In genomic region chr1:19651141-19651737, GRCh38 we compare ENCODE assay signal across 8 cellular contexts. TPM values are rescaled to one million over a fixed set of nuclear protein-coding genes. Genes with fewer than 3 reads are reported as not detected.
DNase-seq lines count a peak whose midpoint lies in the region; ATAC-seq and TF ChIP-seq lines count a peak whose summit lies in the region.

No MANE protein-coding gene starts in this region.

- H3K27ac ChIP-seq in foreskin keratinocyte: no peak overlapping the region
- peak overlapping the region; percentile 91 for H3K27ac ChIP-seq in osteoblast (ENCODE audit: low read depth, low read length)

- TF ChIP-seq CTCF in foreskin keratinocyte (conservative IDR thresholded peaks at IDR 0.05) (peak; percentile 77), osteoblast (IDR thresholded peaks at IDR 0.05; ENCODE audit: extremely low read depth, low read depth, low read length) (peak; percentile 80)

- ATAC-seq in foreskin keratinocyte (peak; percentile 39), GM21528 (IDR thresholded peaks at IDR 0.05; ENCODE audit: low FRiP score, unreplicated experiment) (no peak), GM21526 (IDR thresholded peaks at IDR 0.05; ENCODE audit: low FRiP score, unreplicated experiment) (no peak)

- peaks cover 83% of the 10 kb centered on the region for H3K79me2 ChIP-seq in osteoblast (ENCODE audit: insufficient read depth, low read length)

- no peak overlapping the region for H3K4me3 ChIP-seq in osteoblast (ENCODE audit: insufficient read depth, low read length)

- H3K4me2 ChIP-seq in osteoblast (ENCODE audit: insufficient read depth, low read length): peak overlapping the region; percentile 57

- peaks cover 4% of the 10 kb centered on the region for H3K36me3 ChIP-seq in osteoblast (ENCODE audit: insufficient read depth, low read length)

- peaks cover 44% of the 10 kb centered on the region for H4K20me1 ChIP-seq in osteoblast (ENCODE audit: insufficient read depth, low read length)

- H2AFZ ChIP-seq in osteoblast (ENCODE audit: low read length): no peak overlapping the region

- H3K9me3 ChIP-seq in osteoblast (ENCODE audit: low read depth, low read length): no peaks in the 10 kb centered on the region

- DNase-seq in NCI-H82 (lab: John Stamatoyannopoulos, UW): peak; percentile 77
- no peak for DNase-seq in NCI-H82 treated with DMSO at 0.1 percent for 48 hours (lab: John Stamatoyannopoulos, UW; ENCODE audit: unreplicated experiment)
- DNase-seq in NCI-H2171 treated with DMSO at 0.1 percent for 48 hours (lab: John Stamatoyannopoulos, UW): peak; percentile 59
- DNase-seq in activated effector memory CD4-positive, alpha-beta T cell treated with anti-CD3 and anti-CD28 coated beads, Interleukin-2, amount 50 U/mL, for 16 hours: peak; percentile 77
- no peak for DNase-seq in foreskin keratinocyte
- DNase-seq in osteoblast (ENCODE audit: insufficient read length, low spot score, missing footprints): peak; percentile 98

- H3K27me3 ChIP-seq in foreskin keratinocyte (no peaks in the 10 kb centered on the region), osteoblast (ENCODE audit: insufficient read depth, low read length) (no peaks in the 10 kb centered on the region)

- H3K4me1 ChIP-seq in foreskin keratinocyte (peaks cover under 1% of the 10 kb centered on the region), osteoblast (ENCODE audit: insufficient read depth, low read length) (peaks cover 30% of the 10 kb centered on the region)

RNA-seq across cellular contexts. Expression of gene NBL1, which starts 7.1 kb away (rescaled TPM):
- 93.4 and 105 TPM in 2 replicates for total RNA-seq in foreskin keratinocyte
- polyA plus RNA-seq in foreskin keratinocyte: 119 and 130 TPM in 2 replicates
- total RNA-seq in osteoblast: 88.7 and 114 TPM in 2 replicates

RNA-seq across cellular contexts. Expression of gene HTR6, which starts 13.4 kb away (rescaled TPM):
- not detected in 2 replicates for total RNA-seq in foreskin keratinocyte
- polyA plus RNA-seq in foreskin keratinocyte: not detected in 2 replicates
- under 0.01 TPM in 1 of 2 replicates, not detected in the other for total RNA-seq in osteoblast

Comparison
In these comparisons a context has a peak if more than half of its experiments do, and no peak if none do; other contexts are left out.
1. DNase-seq: peak in NCI-H82 (single experiment), NCI-H2171 treated with DMSO at 0.1 percent for 48 hours (single experiment), activated effector memory CD4-positive, alpha-beta T cell treated with anti-CD3 and anti-CD28 coated beads, Interleukin-2, amount 50 U/mL, for 16 hours (single experiment) and osteoblast (single experiment); none in NCI-H82 treated with DMSO at 0.1 percent for 48 hours (single experiment) and foreskin keratinocyte (0 of 2).